Comparison of ENCODE assay signal across 12 cellular contexts in genomic region chr16:67115649-67116048, GRCh38. TPM values are rescaled to one million over a fixed set of nuclear protein-coding genes. Genes with fewer than 3 reads are reported as not detected.
A peak's percentile ranks its signal among the peaks of the same experiment; 100 is the strongest.
DNase-seq lines count a peak whose midpoint lies in the region; ATAC-seq, FAIRE-seq and TF ChIP-seq lines count a peak whose summit lies in the region.
"Had no signal": no experiment of that assay in that cellular context is flagged by ENCODE, and none has a peak within 500 bp of the region (broad histone marks: within the 10 kb centered on the region; RNA-seq: fewer than 3 reads in every experiment).

No MANE protein-coding gene starts in this region.

- CTCF ChIA-PET in K562 (lab: Yijun Ruan, JAX; ENCODE audit: low intra/inter-chr PET ratio), result no interaction called here

- H3K9ac ChIP-seq in K562 (ENCODE audit: insufficient read depth in 1 of 2, low read depth in 2 of 2, low read length in 2 of 2), result peak overlapping the region in 1 of 2 experiments; percentile 61; a peak in 1 of 4 replicates

- H3K79me2 ChIP-seq in K562 (ENCODE audit: control insufficient read depth, insufficient read depth, low read length), result peaks cover 59% of the 10 kb centered on the region

- H4K20me1 ChIP-seq in K562 (replicated peaks; ENCODE audit: control insufficient read depth, insufficient read depth, low read length), result peaks cover 3% of the 10 kb centered on the region; the same call in 1 of the 2 replicates

- no peak for TF ChIP-seq CTCF in K562 (IDR thresholded peaks at IDR 0.05 in 2 of 3, conservative IDR thresholded peaks at IDR 0.05 in 1 of 3; ENCODE audit: insufficient read depth in 2 of 3, low read depth in 1 of 3, low read length in 3 of 3)
- TF ChIP-seq CTCF in kidney epithelial cell (IDR thresholded peaks at IDR 0.05; ENCODE audit: insufficient read depth, low read length, poor library complexity, severe bottlenecking), result no peak
- TF ChIP-seq CTCF in heart right ventricle (IDR thresholded peaks at IDR 0.05), result no peak

- DNase-seq in AG08395 (ENCODE audit: low spot score) (peak; percentile 95), HS-5 (ENCODE audit: low read depth) (peak; percentile 88), K562 (ENCODE audit: extremely low read depth in 1 of 4, low spot score in 3 of 4) (no peak), kidney epithelial cell (ENCODE audit: low read depth) (peak; percentile 87), activated gamma-delta T cell treated with Interleukin-2 at 50 U/mL for 16 hours (no peak), heart right ventricle (no peak)
- DNase-seq in activated CD8-positive, alpha-beta memory T cell treated with anti-CD3 and anti-CD28 coated beads, Interleukin-2, amount 50 U/mL, for 48 hours, result no peak
- DNase-seq: activated CD8-positive, alpha-beta T cell treated with anti-CD3 and anti-CD28 coated beads, Interleukin-2, amount 10 ng/mL, durations not matched to agents 7 days and 5 days; NCI-H446 treated with DMSO at 0.1 percent for 48 hours; SJCRH30 had no signal

- H3K4me1 ChIP-seq in K562 (replicated peaks in 1 of 2; ENCODE audit: control insufficient read depth in 2 of 2, insufficient read depth in 2 of 2, low read length in 2 of 2) (peaks cover 12 to 18% of the 10 kb centered on the region in 2 experiments; a peak in 3 of 5 replicates), heart right ventricle (peaks cover 4 to 50% (median 15%) of the 10 kb centered on the region in 9 donors)

- no peak for TF ChIP-seq EP300 in K562 (IDR thresholded peaks at IDR 0.05; ENCODE audit: low read length)

- TF ChIP-seq POLR2A in K562 (conservative IDR thresholded peaks at IDR 0.05), result no peak

- ATAC-seq in K562, result no peak
- ATAC-seq in GM21529 (IDR thresholded peaks at IDR 0.05; ENCODE audit: unreplicated experiment), result no peak
- ATAC-seq in heart right ventricle, result no peak
- ATAC-seq: activated CD8-positive, alpha-beta T cell treated with anti-CD3 and anti-CD28 coated beads, Interleukin-2, amount 10 ng/mL, durations not matched to agents 7 days and 5 days had no signal

- no peak for TF ChIP-seq RAD21 in K562 (CRISPR knock-in tag; conservative IDR thresholded peaks at IDR 0.05 in 1 of 2, IDR thresholded peaks at IDR 0.05 in 1 of 2)

- H3K36me3 ChIP-seq in K562 (ENCODE audit: control insufficient read depth, insufficient read depth, low read length) (peaks cover 44% of the 10 kb centered on the region), kidney epithelial cell (ENCODE audit: control insufficient read depth, insufficient read depth, low read length) (no peaks in the 10 kb centered on the region), heart right ventricle (peaks cover 0 to 35% (median 3%) of the 10 kb centered on the region in 9 donors)

- H3K27ac ChIP-seq in K562 (ENCODE audit: extremely low read depth, low read depth, low read length) (no peak overlapping the region), heart right ventricle (peak overlapping the region in 1 of 10 donors; percentile 51)
- H3K27ac ChIP-seq: SJCRH30 had no signal

- WGBS in K562 (ENCODE audit: insufficient coverage, low coverage, missing lambda C conversion rate), result 74% methylated on average over 7 of the region's 8 CpGs
- WGBS in heart right ventricle, 2 donors, result 84 to 91% methylated on average over 8 of the region's 8 CpGs

- H3K4me3 ChIP-seq in K562 (no peak overlapping the region), kidney epithelial cell (ENCODE audit: low read depth, low read length) (no peak overlapping the region), heart right ventricle (no peak overlapping the region)
- H3K4me3 ChIP-seq: SJCRH30 had no signal

- no peak for FAIRE-seq in K562 (lab: Jason Lieb, UNC)
- FAIRE-seq: frontal cortex had no signal

- H3K9me1 ChIP-seq in K562 (ENCODE audit: control insufficient read depth, insufficient read depth, low read length), result no peaks in the 10 kb centered on the region

- no TSS peak for BruUV-seq in K562 (replicated peaks; lab: Mats Ljungman, UMichigan)

- intact Hi-C loops in K562 (cut with micrococcal nuclease) (no loop called here), heart right ventricle (cut with DNase I) (no loop called here)

- no peak overlapping the region for H2AFZ ChIP-seq in K562 (ENCODE audit: low read depth, low read length)

- H3K4me2 ChIP-seq in K562 (ENCODE audit: insufficient read depth, low read length), result no peak overlapping the region

- H3K27me3 ChIP-seq in K562 (ENCODE audit: control insufficient read depth in 2 of 2, insufficient read depth in 2 of 2, low read length in 2 of 2) (no peaks in the 10 kb centered on the region), kidney epithelial cell (ENCODE audit: control insufficient read depth, insufficient read depth, low read length) (no peaks in the 10 kb centered on the region), heart right ventricle (no peaks in the 10 kb centered on the region)
- H3K27me3 ChIP-seq: SJCRH30 had no signal

- in situ Hi-C loops in K562 (cut with MboI), result no loop called here

- POLR2A ChIA-PET in K562 (lab: Yijun Ruan, JAX), result interaction anchor here (1.6 kb wide), 1 partner anchor 11 kb away, joined by 3 read pairs; no protein-coding TSS in a partner anchor

- no peaks in the 10 kb centered on the region for H3K9me3 ChIP-seq in K562 (replicated peaks; ENCODE audit: control insufficient read depth, insufficient read depth, low read depth, low read length)
- no peaks in the 10 kb centered on the region for H3K9me3 ChIP-seq in heart right ventricle
- H3K9me3 ChIP-seq: SJCRH30 had no signal

RNA-seq across cellular contexts. Expression of gene PHAF1, which starts 5.9 kb away (rescaled TPM):
- total RNA-seq in K562 (2011; cell fraction: chromatin; rRNA removed; ENCODE audit: low replicate concordance), result 97.0 and 121 TPM in 2 replicates
- total RNA-seq in K562 (2011; cell fraction: nucleolus; rRNA removed), result 54.0 and 57.9 TPM in 2 replicates
- total RNA-seq in K562 (2011; cell fraction: nucleoplasm; rRNA removed), result 82.9 and 126 TPM in 2 replicates
- total RNA-seq in K562 (2014; rRNA removed) (13.8 and 19.7 TPM in 2 replicates), K562 (2014; rRNA removed; fragmentation: Illumina TruSeq; extraction: Trizol) (12.9 and 13.5 TPM in 2 replicates), K562 (2015; rRNA removed; fragmentation: Illumina TruSeq; extraction: Trizol) (13.1 and 15.7 TPM in 2 replicates), K562 (2021) (13.8 and 14.1 TPM in 2 replicates), kidney epithelial cell (23.1 and 24.6 TPM in 2 replicates), heart right ventricle (10 to 100 TPM in 8 of 10 donors, 1 to 10 TPM in 2; 8.9 to 12.7 (median 11.7) TPM)
- polyA plus RNA-seq in K562 (2011; rRNA removed) (25.4 and 30.6 TPM in 2 replicates), K562 (2014; fragmentation: Illumina TruSeq; extraction: Trizol) (14.9 and 19.6 TPM in 2 replicates), K562 (2014; fragmentation: Nextera tagmentation; extraction: Ambion mirVana) (1 to 10 TPM; 5.1 to 7.6 TPM), K562 (2014; rRNA removed) (11.3 and 15.0 TPM in 2 replicates), heart right ventricle (1 to 10 TPM; 7.1 to 7.2 TPM)
- 17.8 and 22.0 TPM in 2 replicates for polyA plus RNA-seq in K562 (2011; cell fraction: cytosol; rRNA removed)
- 54.6 and 63.5 TPM in 2 replicates for polyA plus RNA-seq in K562 (2011; cell fraction: nucleus; rRNA removed)
- 10.0 and 12.1 TPM in 2 replicates for polyA plus RNA-seq in K562 (2012)
- 33.5 and 33.7 TPM in 2 replicates for polyA minus RNA-seq in K562 (2011; rRNA and poly(A)+ RNA removed)
- 16.2 and 19.0 TPM in 2 replicates for polyA minus RNA-seq in K562 (2011; cell fraction: cytosol; rRNA and poly(A)+ RNA removed)
- 21.9 and 37.4 TPM in 2 replicates for polyA minus RNA-seq in K562 (2011; cell fraction: nucleus; rRNA and poly(A)+ RNA removed)

RNA-seq across cellular contexts. Expression of gene B3GNT9, which starts 35.1 kb away (rescaled TPM):
- 3.8 and 8.9 TPM in 2 replicates for total RNA-seq in K562 (2011; cell fraction: chromatin; rRNA removed; ENCODE audit: low replicate concordance)
- 5.1 and 5.7 TPM in 2 replicates for total RNA-seq in K562 (2011; cell fraction: nucleolus; rRNA removed)
- total RNA-seq in K562 (2011; cell fraction: nucleoplasm; rRNA removed), result 3.6 and 4.6 TPM in 2 replicates
- total RNA-seq in K562 (2014; rRNA removed) (0.91 and 2.1 TPM in 2 replicates), K562 (2014; rRNA removed; fragmentation: Illumina TruSeq; extraction: Trizol) (0.67 and 0.91 TPM in 2 replicates), K562 (2015; rRNA removed; fragmentation: Illumina TruSeq; extraction: Trizol) (1.1 TPM in 2 replicates), K562 (2021) (1.5 and 1.8 TPM in 2 replicates), kidney epithelial cell (1.5 and 2.4 TPM in 2 replicates), heart right ventricle (10 to 100 TPM in 4 of 10 donors, 1 to 10 TPM in 6; 7.4 to 17.6 (median 9.6) TPM)
- polyA plus RNA-seq in K562 (2011; rRNA removed) (1.5 TPM in 2 replicates), K562 (2014; fragmentation: Illumina TruSeq; extraction: Trizol) (0.90 and 1.1 TPM in 2 replicates), K562 (2014; fragmentation: Nextera tagmentation; extraction: Ambion mirVana) (under 1 TPM in 1 of 2 experiments, not detected in 1; 0.01 TPM), K562 (2014; rRNA removed) (1.6 TPM in 2 replicates), heart right ventricle (10 to 100 TPM in 1 of 2 donors, 1 to 10 TPM in 1; 5.4 to 19.1 TPM)
- 2.2 and 3.4 TPM in 2 replicates for polyA plus RNA-seq in K562 (2011; cell fraction: cytosol; rRNA removed)
- polyA plus RNA-seq in K562 (2011; cell fraction: nucleus; rRNA removed), result 5.1 and 5.6 TPM in 2 replicates
- polyA plus RNA-seq in K562 (2012), result 1.1 and 3.5 TPM in 2 replicates
- polyA minus RNA-seq in K562 (2011; rRNA and poly(A)+ RNA removed), result 0.72 and 1.4 TPM in 2 replicates
- 1.0 and 1.5 TPM in 2 replicates for polyA minus RNA-seq in K562 (2011; cell fraction: cytosol; rRNA and poly(A)+ RNA removed)
- polyA minus RNA-seq in K562 (2011; cell fraction: nucleus; rRNA and poly(A)+ RNA removed), result 1.6 and 1.8 TPM in 2 replicates

RNA-seq across cellular contexts. Expression of gene TRADD, which starts 44.1 kb away (rescaled TPM):
- 5.6 and 25.1 TPM in 2 replicates for total RNA-seq in K562 (2011; cell fraction: chromatin; rRNA removed; ENCODE audit: low replicate concordance)
- total RNA-seq in K562 (2011; cell fraction: nucleolus; rRNA removed), result 16.8 and 18.2 TPM in 2 replicates
- 10.2 and 12.4 TPM in 2 replicates for total RNA-seq in K562 (2011; cell fraction: nucleoplasm; rRNA removed)
- 11.9 and 18.0 TPM in 2 replicates for total RNA-seq in K562 (2014; rRNA removed)
- total RNA-seq in K562 (2014; rRNA removed; fragmentation: Illumina TruSeq; extraction: Trizol), result 2.9 and 3.0 TPM in 2 replicates
- total RNA-seq in K562 (2015; rRNA removed; fragmentation: Illumina TruSeq; extraction: Trizol), result 5.4 and 5.6 TPM in 2 replicates
- total RNA-seq in K562 (2021), result 11.8 and 12.2 TPM in 2 replicates
- polyA plus RNA-seq in K562 (2011; rRNA removed), result 8.3 and 8.8 TPM in 2 replicates
- polyA plus RNA-seq in K562 (2011; cell fraction: cytosol; rRNA removed), result 9.2 and 19.6 TPM in 2 replicates
- polyA plus RNA-seq in K562 (2011; cell fraction: nucleus; rRNA removed), result 21.1 and 36.4 TPM in 2 replicates
- polyA plus RNA-seq in K562 (2012), result 13.6 and 18.6 TPM in 2 replicates
- polyA plus RNA-seq in K562 (2014; fragmentation: Illumina TruSeq; extraction: Trizol), result 3.0 and 5.2 TPM in 2 replicates
- polyA plus RNA-seq in K562 (2014; fragmentation: Nextera tagmentation; extraction: Ambion mirVana), result 1 to 10 TPM in 1 of 2 experiments, under 1 TPM in 1; 0.76 to 1.7 TPM
- 14.6 and 17.1 TPM in 2 replicates for polyA plus RNA-seq in K562 (2014; rRNA removed)
- 0.69 and 1.9 TPM in 2 replicates for polyA minus RNA-seq in K562 (2011; rRNA and poly(A)+ RNA removed)
- 4.7 and 4.9 TPM in 2 replicates for polyA minus RNA-seq in K562 (2011; cell fraction: cytosol; rRNA and poly(A)+ RNA removed)
- 4.3 and 5.3 TPM in 2 replicates for polyA minus RNA-seq in K562 (2011; cell fraction: nucleus; rRNA and poly(A)+ RNA removed)
- total RNA-seq in kidney epithelial cell, result 30.0 and 36.3 TPM in 2 replicates
- total RNA-seq in heart right ventricle, result 10 to 100 TPM in 1 of 10 donors, 1 to 10 TPM in 9; 4.8 to 12.4 (median 5.7) TPM
- polyA plus RNA-seq in heart right ventricle, result 10 to 100 TPM in 1 of 2 donors, 1 to 10 TPM in 1; 9.7 to 17.9 TPM

RNA-seq across cellular contexts. Expression of gene FBXL8, which starts 44.1 kb away (rescaled TPM):
- 108 and 283 TPM in 2 replicates for total RNA-seq in K562 (2011; cell fraction: chromatin; rRNA removed; ENCODE audit: low replicate concordance)
- total RNA-seq in K562 (2011; cell fraction: nucleolus; rRNA removed), result 168 and 184 TPM in 2 replicates
- 119 and 131 TPM in 2 replicates for total RNA-seq in K562 (2011; cell fraction: nucleoplasm; rRNA removed)
- total RNA-seq in K562 (2014; rRNA removed), result 12.5 and 14.5 TPM in 2 replicates
- total RNA-seq in K562 (2014; rRNA removed; fragmentation: Illumina TruSeq; extraction: Trizol), result 4.0 and 4.7 TPM in 2 replicates
- total RNA-seq in K562 (2015; rRNA removed; fragmentation: Illumina TruSeq; extraction: Trizol), result 5.4 and 5.8 TPM in 2 replicates
- total RNA-seq in K562 (2021), result 17.6 and 22.1 TPM in 2 replicates
- polyA plus RNA-seq in K562 (2011; rRNA removed), result 10.9 and 18.2 TPM in 2 replicates
- 11.7 and 21.7 TPM in 2 replicates for polyA plus RNA-seq in K562 (2011; cell fraction: cytosol; rRNA removed)
- polyA plus RNA-seq in K562 (2011; cell fraction: nucleus; rRNA removed), result 80.6 and 125 TPM in 2 replicates
- 12.5 and 25.8 TPM in 2 replicates for polyA plus RNA-seq in K562 (2012)
- polyA plus RNA-seq in K562 (2014; fragmentation: Illumina TruSeq; extraction: Trizol), result 4.4 and 7.4 TPM in 2 replicates
- polyA plus RNA-seq in K562 (2014; fragmentation: Nextera tagmentation; extraction: Ambion mirVana), result under 1 TPM in 1 of 2 experiments, not detected in 1; 0.08 TPM
- polyA plus RNA-seq in K562 (2014; rRNA removed), result 28.2 and 28.8 TPM in 2 replicates
- 2.8 and 5.3 TPM in 2 replicates for polyA minus RNA-seq in K562 (2011; rRNA and poly(A)+ RNA removed)
- polyA minus RNA-seq in K562 (2011; cell fraction: cytosol; rRNA and poly(A)+ RNA removed), result 4.2 and 5.6 TPM in 2 replicates
- polyA minus RNA-seq in K562 (2011; cell fraction: nucleus; rRNA and poly(A)+ RNA removed), result 22.2 and 24.5 TPM in 2 replicates
- 6.6 and 9.6 TPM in 2 replicates for total RNA-seq in kidney epithelial cell
- total RNA-seq in heart right ventricle, result 10 to 100 TPM in 1 of 10 donors, 1 to 10 TPM in 9; 3.9 to 10.5 (median 5.0) TPM
- polyA plus RNA-seq in heart right ventricle, result 10 to 100 TPM in 1 of 2 donors, 1 to 10 TPM in 1; 8.6 to 17.3 TPM

RNA-seq across cellular contexts. Expression of gene HSF4, which starts 48.9 kb away (rescaled TPM):
- 143 and 358 TPM in 2 replicates for total RNA-seq in K562 (2011; cell fraction: chromatin; rRNA removed; ENCODE audit: low replicate concordance)
- 185 and 204 TPM in 2 replicates for total RNA-seq in K562 (2011; cell fraction: nucleolus; rRNA removed)
- 149 and 156 TPM in 2 replicates for total RNA-seq in K562 (2011; cell fraction: nucleoplasm; rRNA removed)
- total RNA-seq in K562 (2014; rRNA removed) (8.3 and 13.2 TPM in 2 replicates), K562 (2014; rRNA removed; fragmentation: Illumina TruSeq; extraction: Trizol) (3.4 and 5.3 TPM in 2 replicates), K562 (2015; rRNA removed; fragmentation: Illumina TruSeq; extraction: Trizol) (9.7 and 9.8 TPM in 2 replicates), K562 (2021) (22.6 and 25.2 TPM in 2 replicates), kidney epithelial cell (1.5 and 5.5 TPM in 2 replicates), heart right ventricle (10 to 100 TPM; 32.9 to 71.3 (median 38.6) TPM)
- polyA plus RNA-seq in K562 (2011; rRNA removed) (7.3 and 19.2 TPM in 2 replicates), K562 (2014; fragmentation: Illumina TruSeq; extraction: Trizol) (9.2 and 12.8 TPM in 2 replicates), K562 (2014; fragmentation: Nextera tagmentation; extraction: Ambion mirVana) (under 1 TPM in 1 of 2 experiments, not detected in 1; 0.50 TPM), K562 (2014; rRNA removed) (21.4 and 35.4 TPM in 2 replicates), heart right ventricle (100 to 1,000 TPM in 1 of 2 donors, 1 to 10 TPM in 1; 9.1 to 199 TPM)
- 8.5 and 10.2 TPM in 2 replicates for polyA plus RNA-seq in K562 (2011; cell fraction: cytosol; rRNA removed)
- polyA plus RNA-seq in K562 (2011; cell fraction: nucleus; rRNA removed), result 197 and 252 TPM in 2 replicates
- 28.8 and 44.0 TPM in 2 replicates for polyA plus RNA-seq in K562 (2012)
- 1.5 and 4.8 TPM in 2 replicates for polyA minus RNA-seq in K562 (2011; rRNA and poly(A)+ RNA removed)
- polyA minus RNA-seq in K562 (2011; cell fraction: cytosol; rRNA and poly(A)+ RNA removed), result 3.6 and 5.6 TPM in 2 replicates
- 25.0 and 38.5 TPM in 2 replicates for polyA minus RNA-seq in K562 (2011; cell fraction: nucleus; rRNA and poly(A)+ RNA removed)

Comparison
In these comparisons a context has a peak if more than half of its experiments do, and no peak if none do; other contexts are left out.
1. DNase-seq: peak in AG08395 (single experiment), HS-5 (single experiment) and kidney epithelial cell (single experiment); none in K562 (0 of 4), activated gamma-delta T cell treated with Interleukin-2 at 50 U/mL for 16 hours (single experiment), activated CD8-positive, alpha-beta memory T cell treated with anti-CD3 and anti-CD28 coated beads, Interleukin-2, amount 50 U/mL, for 48 hours (single experiment) and heart right ventricle (0 of 2).